In genomic region chr21:30563630-30564029, GRCh38 we compare ENCODE assay signal across 42 cellular contexts. TPM values are rescaled to one million over a fixed set of nuclear protein-coding genes. Genes with fewer than 3 reads are reported as not detected.
"Had no signal": no experiment of that assay in that cellular context is flagged by ENCODE, and none has a peak within 500 bp of the region (broad histone marks: within the 10 kb centered on the region; RNA-seq: fewer than 3 reads in every experiment).

No MANE protein-coding gene starts in this region.

- H3K27me3 ChIP-seq: adrenal gland, ascending aorta, body of pancreas, brain microvascular endothelial cell, breast epithelium, cardiac muscle cell had no signal

- H3K27ac Mint-ChIP-seq: activated naive CD4-positive, alpha-beta T cell treated with anti-CD3 and anti-CD28 coated beads for 36 hours; activated naive CD4-positive, alpha-beta T cell treated with anti-CD3 and anti-CD28 coated beads, Interleukin-2, amount 10 ng/mL, durations not matched to agents 7 days and 5 days; activated naive CD4-positive, alpha-beta T cell treated with anti-CD3 and anti-CD28 coated beads, Interleukin-2, amount 50 U/mL, for 24 hours; activated naive CD4-positive, alpha-beta T cell treated with anti-CD3 and anti-CD28 coated beads, Interleukin-2, amount 50 U/mL, for 72 hours; activated naive CD8-positive, alpha-beta T cell; activated naive CD8-positive, alpha-beta T cell treated with anti-CD3 and anti-CD28 coated beads for 36 hours; activated naive CD8-positive, alpha-beta T cell treated with anti-CD3 and anti-CD28 coated beads, Interleukin-2, amount 10 ng/mL, durations not matched to agents 7 days and 5 days; activated naive CD8-positive, alpha-beta T cell treated with anti-CD3 and anti-CD28 coated beads, Interleukin-2, amount 50 U/mL, for 24 hours; activated T-cell treated with anti-CD3 and anti-CD28 coated beads, Interleukin-2, amount 50 U/mL, for 72 hours; activated T-helper 1 cell treated with anti-CD3 and anti-CD28 coated beads, Interleukin-12 subunit alpha, Interleukin-12 subunit beta, Interleukin-2, Interleukin-4 antibody, amounts not matched to agents 30 ng/mL and 10 ng/mL and 1 ng/mL, durations not matched to agents 14 hours and 24 hours and 36 hours; activated T-helper 17 cell treated with anti-CD3 and anti-CD28 coated beads, Interleukin-2, amount 50 U/mL, for 72 hours; activated T-helper 2 cell treated with anti-CD3 and anti-CD28 coated beads, Interferon-gamma antibody, Interleukin-2, Interleukin-4, amounts not matched to agents 10 μg/mL and 5 μg/mL and 100 μg/mL, durations not matched to agents 14 hours and 24 hours and 36 hours; brain had no signal

- H3K9me3 ChIP-seq: adrenal gland, ascending aorta, body of pancreas, breast epithelium had no signal

- H3K27me3 Mint-ChIP-seq: activated naive CD4-positive, alpha-beta T cell treated with anti-CD3 and anti-CD28 coated beads, Interleukin-2, amount 10 ng/mL, durations not matched to agents 7 days and 5 days; activated naive CD8-positive, alpha-beta T cell treated with anti-CD3 and anti-CD28 coated beads for 36 hours; activated naive CD8-positive, alpha-beta T cell treated with anti-CD3 and anti-CD28 coated beads, Interleukin-2, amount 10 ng/mL, durations not matched to agents 7 days and 5 days; activated T-helper 17 cell treated with anti-CD3 and anti-CD28 coated beads, Interleukin-2, amount 50 U/mL, for 72 hours; central memory CD8-positive, alpha-beta T cell had no signal

- H3K4me3 ChIP-seq: adrenal gland, ascending aorta, body of pancreas, breast epithelium, cardiac muscle cell had no signal

- H3K4me1 Mint-ChIP-seq: activated naive CD4-positive, alpha-beta T cell treated with anti-CD3 and anti-CD28 coated beads, Interleukin-2, amount 10 ng/mL, durations not matched to agents 7 days and 5 days; activated naive CD4-positive, alpha-beta T cell treated with anti-CD3 and anti-CD28 coated beads, Interleukin-2, amount 50 U/mL, for 24 hours; activated naive CD8-positive, alpha-beta T cell treated with anti-CD3 and anti-CD28 coated beads for 36 hours; activated naive CD8-positive, alpha-beta T cell treated with anti-CD3 and anti-CD28 coated beads, Interleukin-2, amount 10 ng/mL, durations not matched to agents 7 days and 5 days; activated naive CD8-positive, alpha-beta T cell treated with anti-CD3 and anti-CD28 coated beads, Interleukin-2, amount 50 U/mL, for 24 hours; activated T-helper 17 cell treated with anti-CD3 and anti-CD28 coated beads, Interleukin-2, amount 50 U/mL, for 72 hours; brain; central memory CD8-positive, alpha-beta T cell had no signal

- H3K4me3 Mint-ChIP-seq: activated naive CD4-positive, alpha-beta T cell treated with anti-CD3 and anti-CD28 coated beads for 36 hours; activated naive CD4-positive, alpha-beta T cell treated with anti-CD3 and anti-CD28 coated beads, Interleukin-2, amount 10 ng/mL, durations not matched to agents 7 days and 5 days; activated naive CD4-positive, alpha-beta T cell treated with anti-CD3 and anti-CD28 coated beads, Interleukin-2, amount 50 U/mL, for 24 hours; activated naive CD8-positive, alpha-beta T cell; activated naive CD8-positive, alpha-beta T cell treated with anti-CD3 and anti-CD28 coated beads for 36 hours; activated naive CD8-positive, alpha-beta T cell treated with anti-CD3 and anti-CD28 coated beads, Interleukin-2, amount 10 ng/mL, durations not matched to agents 7 days and 5 days; activated naive CD8-positive, alpha-beta T cell treated with anti-CD3 and anti-CD28 coated beads, Interleukin-2, amount 50 U/mL, for 24 hours; activated T-cell treated with anti-CD3 and anti-CD28 coated beads, Interleukin-2, amount 50 U/mL, for 4 hours; activated T-cell treated with anti-CD3 and anti-CD28 coated beads, Interleukin-2, amount 50 U/mL, for 72 hours; activated T-helper 1 cell treated with anti-CD3 and anti-CD28 coated beads, Interleukin-12 subunit alpha, Interleukin-12 subunit beta, Interleukin-2, Interleukin-4 antibody, amounts not matched to agents 30 ng/mL and 10 ng/mL and 1 ng/mL, durations not matched to agents 14 hours and 24 hours and 36 hours; activated T-helper 17 cell treated with anti-CD3 and anti-CD28 coated beads, Interleukin-2, amount 50 U/mL, for 72 hours; brain; central memory CD8-positive, alpha-beta T cell had no signal

- H3K27ac ChIP-seq: adrenal gland, ascending aorta, body of pancreas, brain microvascular endothelial cell, breast epithelium, cardiac muscle cell had no signal

- H3K36me3 Mint-ChIP-seq: activated naive CD4-positive, alpha-beta T cell treated with anti-CD3 and anti-CD28 coated beads, Interleukin-2, amount 10 ng/mL, durations not matched to agents 7 days and 5 days; activated naive CD4-positive, alpha-beta T cell treated with anti-CD3 and anti-CD28 coated beads, Interleukin-2, amount 50 U/mL, for 24 hours; activated naive CD4-positive, alpha-beta T cell treated with anti-CD3 and anti-CD28 coated beads, Interleukin-2, amount 50 U/mL, for 72 hours; activated naive CD8-positive, alpha-beta T cell; activated naive CD8-positive, alpha-beta T cell treated with anti-CD3 and anti-CD28 coated beads for 36 hours; activated naive CD8-positive, alpha-beta T cell treated with anti-CD3 and anti-CD28 coated beads, Interleukin-2, amount 10 ng/mL, durations not matched to agents 7 days and 5 days; brain had no signal

- DNase-seq: activated effector memory CD4-positive, alpha-beta T cell treated with anti-CD3 and anti-CD28 coated beads, Interleukin-2, amount 50 U/mL, for 16 hours; activated effector memory CD4-positive, alpha-beta T cell treated with Interleukin-2 at 50 U/mL for 16 hours; activated gamma-delta T cell; activated gamma-delta T cell treated with Interleukin-2 at 50 U/mL for 16 hours; activated naive CD4-positive, alpha-beta T cell; activated naive CD4-positive, alpha-beta T cell treated with anti-CD3 and anti-CD28 coated beads for 36 hours; activated naive CD4-positive, alpha-beta T cell treated with anti-CD3 and anti-CD28 coated beads, Interleukin-2, amount 10 ng/mL, durations not matched to agents 7 days and 5 days; activated naive CD4-positive, alpha-beta T cell treated with anti-CD3 and anti-CD28 coated beads, Interleukin-2, amount 50 U/mL, for 16 hours; activated naive CD4-positive, alpha-beta T cell treated with Interleukin-2 at 50 U/mL for 16 hours; activated naive CD8-positive, alpha-beta T cell treated with anti-CD3 and anti-CD28 coated beads for 36 hours; activated naive CD8-positive, alpha-beta T cell treated with anti-CD3 and anti-CD28 coated beads, Interleukin-2, amount 10 ng/mL, durations not matched to agents 7 days and 5 days; activated naive CD8-positive, alpha-beta T cell treated with anti-CD3 and anti-CD28 coated beads, Interleukin-2, amount 50 U/mL, for 24 hours; activated T-cell treated with anti-CD3 and anti-CD28 coated beads, Interleukin-2, amount 50 U/mL, for 4 hours; activated T-cell treated with anti-CD3 and anti-CD28 coated beads, Interleukin-2, amount 50 U/mL, for 48 hours; activated T-cell treated with anti-CD3 and anti-CD28 coated beads, Interleukin-2, amount 50 U/mL, for 72 hours; adrenal gland; amniotic stem cell; amygdala; anterior cingulate cortex; aorta; body of pancreas; brain microvascular endothelial cell; caudate nucleus; central memory CD4-positive, alpha-beta T cell; cerebellar nuclear complex had no signal

- ATAC-seq: activated naive CD4-positive, alpha-beta T cell treated with anti-CD3 and anti-CD28 coated beads, Interleukin-2, amount 50 U/mL, for 72 hours; activated naive CD8-positive, alpha-beta T cell treated with anti-CD3 and anti-CD28 coated beads, Interleukin-2, amount 50 U/mL, for 24 hours; activated T-cell treated with anti-CD3 and anti-CD28 coated beads, Interleukin-2, amount 50 U/mL, for 4 hours; activated T-cell treated with anti-CD3 and anti-CD28 coated beads, Interleukin-2, amount 50 U/mL, for 72 hours; activated T-helper 17 cell treated with anti-CD3 and anti-CD28 coated beads, Interleukin-2, amount 50 U/mL, for 72 hours; body of pancreas had no signal

- H3K36me3 ChIP-seq: adrenal gland, ascending aorta, brain microvascular endothelial cell, breast epithelium, cardiac muscle cell had no signal

- H3K4me1 ChIP-seq: adrenal gland, ascending aorta, body of pancreas, breast epithelium had no signal

- FAIRE-seq: astrocyte, bronchial epithelial cell had no signal

RNA-seq across cellular contexts. Expression of gene KRTAP19-7, which starts 2.5 kb away (rescaled TPM):
- total RNA-seq: activated naive CD4-positive, alpha-beta T cell treated with anti-CD3 and anti-CD28 coated beads for 36 hours; activated naive CD4-positive, alpha-beta T cell treated with anti-CD3 and anti-CD28 coated beads, Interleukin-2, amount 50 U/mL, for 72 hours; activated naive CD8-positive, alpha-beta T cell treated with anti-CD3 and anti-CD28 coated beads for 36 hours; activated naive CD8-positive, alpha-beta T cell treated with anti-CD3 and anti-CD28 coated beads, Interleukin-2, amount 10 ng/mL, durations not matched to agents 7 days and 5 days; activated T-cell treated with anti-CD3 and anti-CD28 coated beads, Interleukin-2, amount 50 U/mL, for 4 hours; activated T-cell treated with anti-CD3 and anti-CD28 coated beads, Interleukin-2, amount 50 U/mL, for 72 hours; activated T-helper 1 cell treated with anti-CD3 and anti-CD28 coated beads, Interleukin-12 subunit alpha, Interleukin-12 subunit beta, Interleukin-2, Interleukin-4 antibody, amounts not matched to agents 30 ng/mL and 10 ng/mL and 1 ng/mL, durations not matched to agents 14 hours and 24 hours and 36 hours; activated T-helper 17 cell treated with anti-CD3 and anti-CD28 coated beads, Interleukin-2, amount 50 U/mL, for 72 hours; activated T-helper 2 cell treated with anti-CD3 and anti-CD28 coated beads, Interferon-gamma antibody, Interleukin-2, Interleukin-4, amounts not matched to agents 10 μg/mL and 5 μg/mL and 100 μg/mL, durations not matched to agents 14 hours and 24 hours and 36 hours; adrenal gland; aorta; ascending aorta; astrocyte; body of pancreas; breast epithelium; bronchial epithelial cell; cardiac muscle cell; cardiac septum; cerebellum; chondrocyte had no signal
- polyA plus RNA-seq: adipose tissue, adrenal gland, aorta, cardiac muscle cell had no signal

RNA-seq across cellular contexts. Expression of gene KRTAP19-6, which starts 22.0 kb away (rescaled TPM):
- total RNA-seq: activated naive CD4-positive, alpha-beta T cell treated with anti-CD3 and anti-CD28 coated beads for 36 hours; activated naive CD4-positive, alpha-beta T cell treated with anti-CD3 and anti-CD28 coated beads, Interleukin-2, amount 50 U/mL, for 72 hours; activated naive CD8-positive, alpha-beta T cell treated with anti-CD3 and anti-CD28 coated beads for 36 hours; activated naive CD8-positive, alpha-beta T cell treated with anti-CD3 and anti-CD28 coated beads, Interleukin-2, amount 10 ng/mL, durations not matched to agents 7 days and 5 days; activated T-cell treated with anti-CD3 and anti-CD28 coated beads, Interleukin-2, amount 50 U/mL, for 4 hours; activated T-cell treated with anti-CD3 and anti-CD28 coated beads, Interleukin-2, amount 50 U/mL, for 72 hours; activated T-helper 1 cell treated with anti-CD3 and anti-CD28 coated beads, Interleukin-12 subunit alpha, Interleukin-12 subunit beta, Interleukin-2, Interleukin-4 antibody, amounts not matched to agents 30 ng/mL and 10 ng/mL and 1 ng/mL, durations not matched to agents 14 hours and 24 hours and 36 hours; activated T-helper 17 cell treated with anti-CD3 and anti-CD28 coated beads, Interleukin-2, amount 50 U/mL, for 72 hours; activated T-helper 2 cell treated with anti-CD3 and anti-CD28 coated beads, Interferon-gamma antibody, Interleukin-2, Interleukin-4, amounts not matched to agents 10 μg/mL and 5 μg/mL and 100 μg/mL, durations not matched to agents 14 hours and 24 hours and 36 hours; adrenal gland; aorta; ascending aorta; astrocyte; body of pancreas; breast epithelium; bronchial epithelial cell; cardiac muscle cell; cardiac septum; cerebellum; chondrocyte had no signal
- polyA plus RNA-seq: adipose tissue, adrenal gland, aorta, cardiac muscle cell had no signal

RNA-seq across cellular contexts. Expression of gene KRTAP22-2, which starts 26.6 kb away (rescaled TPM):
- total RNA-seq: activated naive CD4-positive, alpha-beta T cell treated with anti-CD3 and anti-CD28 coated beads for 36 hours; activated naive CD4-positive, alpha-beta T cell treated with anti-CD3 and anti-CD28 coated beads, Interleukin-2, amount 50 U/mL, for 72 hours; activated naive CD8-positive, alpha-beta T cell treated with anti-CD3 and anti-CD28 coated beads for 36 hours; activated naive CD8-positive, alpha-beta T cell treated with anti-CD3 and anti-CD28 coated beads, Interleukin-2, amount 10 ng/mL, durations not matched to agents 7 days and 5 days; activated T-cell treated with anti-CD3 and anti-CD28 coated beads, Interleukin-2, amount 50 U/mL, for 4 hours; activated T-cell treated with anti-CD3 and anti-CD28 coated beads, Interleukin-2, amount 50 U/mL, for 72 hours; activated T-helper 1 cell treated with anti-CD3 and anti-CD28 coated beads, Interleukin-12 subunit alpha, Interleukin-12 subunit beta, Interleukin-2, Interleukin-4 antibody, amounts not matched to agents 30 ng/mL and 10 ng/mL and 1 ng/mL, durations not matched to agents 14 hours and 24 hours and 36 hours; activated T-helper 17 cell treated with anti-CD3 and anti-CD28 coated beads, Interleukin-2, amount 50 U/mL, for 72 hours; activated T-helper 2 cell treated with anti-CD3 and anti-CD28 coated beads, Interferon-gamma antibody, Interleukin-2, Interleukin-4, amounts not matched to agents 10 μg/mL and 5 μg/mL and 100 μg/mL, durations not matched to agents 14 hours and 24 hours and 36 hours; adrenal gland; aorta; ascending aorta; astrocyte; body of pancreas; breast epithelium; bronchial epithelial cell; cardiac muscle cell; cardiac septum; cerebellum; chondrocyte had no signal
- polyA plus RNA-seq: adipose tissue, adrenal gland, aorta, cardiac muscle cell had no signal

RNA-seq across cellular contexts. Expression of gene KRTAP6-3, which starts 28.6 kb away (rescaled TPM):
- total RNA-seq: activated naive CD4-positive, alpha-beta T cell treated with anti-CD3 and anti-CD28 coated beads for 36 hours; activated naive CD4-positive, alpha-beta T cell treated with anti-CD3 and anti-CD28 coated beads, Interleukin-2, amount 50 U/mL, for 72 hours; activated naive CD8-positive, alpha-beta T cell treated with anti-CD3 and anti-CD28 coated beads for 36 hours; activated naive CD8-positive, alpha-beta T cell treated with anti-CD3 and anti-CD28 coated beads, Interleukin-2, amount 10 ng/mL, durations not matched to agents 7 days and 5 days; activated T-cell treated with anti-CD3 and anti-CD28 coated beads, Interleukin-2, amount 50 U/mL, for 4 hours; activated T-cell treated with anti-CD3 and anti-CD28 coated beads, Interleukin-2, amount 50 U/mL, for 72 hours; activated T-helper 1 cell treated with anti-CD3 and anti-CD28 coated beads, Interleukin-12 subunit alpha, Interleukin-12 subunit beta, Interleukin-2, Interleukin-4 antibody, amounts not matched to agents 30 ng/mL and 10 ng/mL and 1 ng/mL, durations not matched to agents 14 hours and 24 hours and 36 hours; activated T-helper 17 cell treated with anti-CD3 and anti-CD28 coated beads, Interleukin-2, amount 50 U/mL, for 72 hours; activated T-helper 2 cell treated with anti-CD3 and anti-CD28 coated beads, Interferon-gamma antibody, Interleukin-2, Interleukin-4, amounts not matched to agents 10 μg/mL and 5 μg/mL and 100 μg/mL, durations not matched to agents 14 hours and 24 hours and 36 hours; adrenal gland; aorta; ascending aorta; astrocyte; body of pancreas; breast epithelium; bronchial epithelial cell; cardiac muscle cell; cardiac septum; cerebellum; chondrocyte had no signal
- polyA plus RNA-seq: adipose tissue, adrenal gland, aorta, cardiac muscle cell had no signal

RNA-seq across cellular contexts. Expression of gene KRTAP6-2, which starts 35.1 kb away (rescaled TPM):
- total RNA-seq: activated naive CD4-positive, alpha-beta T cell treated with anti-CD3 and anti-CD28 coated beads for 36 hours; activated naive CD4-positive, alpha-beta T cell treated with anti-CD3 and anti-CD28 coated beads, Interleukin-2, amount 50 U/mL, for 72 hours; activated naive CD8-positive, alpha-beta T cell treated with anti-CD3 and anti-CD28 coated beads for 36 hours; activated naive CD8-positive, alpha-beta T cell treated with anti-CD3 and anti-CD28 coated beads, Interleukin-2, amount 10 ng/mL, durations not matched to agents 7 days and 5 days; activated T-cell treated with anti-CD3 and anti-CD28 coated beads, Interleukin-2, amount 50 U/mL, for 4 hours; activated T-cell treated with anti-CD3 and anti-CD28 coated beads, Interleukin-2, amount 50 U/mL, for 72 hours; activated T-helper 1 cell treated with anti-CD3 and anti-CD28 coated beads, Interleukin-12 subunit alpha, Interleukin-12 subunit beta, Interleukin-2, Interleukin-4 antibody, amounts not matched to agents 30 ng/mL and 10 ng/mL and 1 ng/mL, durations not matched to agents 14 hours and 24 hours and 36 hours; activated T-helper 17 cell treated with anti-CD3 and anti-CD28 coated beads, Interleukin-2, amount 50 U/mL, for 72 hours; activated T-helper 2 cell treated with anti-CD3 and anti-CD28 coated beads, Interferon-gamma antibody, Interleukin-2, Interleukin-4, amounts not matched to agents 10 μg/mL and 5 μg/mL and 100 μg/mL, durations not matched to agents 14 hours and 24 hours and 36 hours; adrenal gland; aorta; ascending aorta; astrocyte; body of pancreas; breast epithelium; bronchial epithelial cell; cardiac muscle cell; cardiac septum; cerebellum; chondrocyte had no signal
- polyA plus RNA-seq: adipose tissue, adrenal gland, aorta, cardiac muscle cell had no signal
